Comparison of ENCODE assay signal across 17 cellular contexts in the genomic region with DNA sequence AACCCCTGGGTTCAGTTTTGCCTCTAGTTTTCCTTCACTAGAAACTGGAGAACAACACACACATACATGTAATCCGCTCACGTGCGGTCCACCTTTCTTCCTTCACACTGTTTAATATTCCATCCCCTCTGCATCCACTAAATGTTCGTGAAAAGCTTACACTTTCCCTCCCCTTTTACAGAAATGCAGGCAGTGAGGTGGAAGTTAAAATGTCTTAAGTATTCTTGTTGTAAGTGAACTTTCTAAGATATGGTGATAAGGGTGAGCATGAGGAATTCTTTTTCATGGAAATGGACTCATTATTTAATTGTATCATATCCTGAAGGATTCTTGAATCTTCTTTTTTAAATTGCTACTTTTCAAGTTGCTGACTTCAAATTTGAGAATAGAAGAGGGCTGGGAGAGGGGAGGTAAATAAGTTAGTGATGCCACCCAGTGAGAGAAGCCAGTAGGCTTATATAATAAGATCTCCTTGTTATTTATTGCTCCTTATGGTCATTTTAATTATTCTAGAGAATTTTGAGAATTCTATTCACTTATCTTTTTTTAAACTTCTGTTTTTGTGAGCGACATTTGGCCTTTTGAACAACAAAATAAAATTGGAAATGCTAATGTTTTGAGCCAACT.
A peak's percentile ranks its signal among the peaks of the same experiment; 100 is the strongest.
DNase-seq lines count a peak whose midpoint lies in the region; ATAC-seq and TF ChIP-seq lines count a peak whose summit lies in the region.
"Had no signal": no experiment of that assay in that cellular context is flagged by ENCODE, and none has a peak within 500 bp of the region (broad histone marks: within the 10 kb centered on the region; RNA-seq: fewer than 3 reads in every experiment).

No MANE protein-coding gene starts in this region.

- H3K36me3 Mint-ChIP-seq in nephron (ENCODE audit: low read depth): peaks cover 18% of the 10 kb centered on the region
- peaks cover 17% of the 10 kb centered on the region for H3K36me3 Mint-ChIP-seq in activated CD8-positive, alpha-beta memory T cell treated with anti-CD3 and anti-CD28 coated beads, Interleukin-2, amount 10 ng/mL, durations not matched to agents 7 days and 5 days
- peaks cover 13% of the 10 kb centered on the region for H3K36me3 Mint-ChIP-seq in activated naive CD4-positive, alpha-beta T cell treated with anti-CD3 and anti-CD28 coated beads, Interleukin-2, amount 10 ng/mL, durations not matched to agents 7 days and 5 days

- TF ChIP-seq CTCF in nephron (IDR thresholded peaks at IDR 0.05; ENCODE audit: unreplicated experiment in 3 of 3) (no peak), suprapubic skin (IDR thresholded peaks at IDR 0.05) (no peak)

- TF ChIP-seq POLR2A in suprapubic skin (IDR thresholded peaks at IDR 0.05): no peak

- H3K27ac ChIP-seq in BLaER1: no peak overlapping the region
- H3K27ac ChIP-seq in HUES48 (ENCODE audit: low read depth, low read length): peak overlapping the region; percentile 86
- H3K27ac ChIP-seq in ectodermal cell (ENCODE audit: insufficient read depth, low read depth, low read length, poor library complexity, severe bottlenecking): peak overlapping the region; percentile 78
- H3K27ac ChIP-seq in suprapubic skin: no peak overlapping the region
- H3K27ac ChIP-seq: PC-9 had no signal

- CTCF ChIA-PET in activated CD8-positive, alpha-beta memory T cell treated with anti-CD3 and anti-CD28 coated beads, Interleukin-2, amount 10 ng/mL, durations not matched to agents 7 days and 5 days (lab: Charles Lee): no interaction called here
- CTCF ChIA-PET in activated naive CD4-positive, alpha-beta T cell treated with anti-CD3 and anti-CD28 coated beads, Interleukin-2, amount 10 ng/mL, durations not matched to agents 7 days and 5 days (lab: Charles Lee): no interaction called here

- peak overlapping the region; percentile 48 to 57 (median 54) for H3K27ac Mint-ChIP-seq in nephron
- H3K27ac Mint-ChIP-seq in activated CD8-positive, alpha-beta memory T cell treated with anti-CD3 and anti-CD28 coated beads, Interleukin-2, amount 10 ng/mL, durations not matched to agents 7 days and 5 days: no peak overlapping the region
- no peak overlapping the region for H3K27ac Mint-ChIP-seq in activated naive CD4-positive, alpha-beta T cell treated with anti-CD3 and anti-CD28 coated beads, Interleukin-2, amount 10 ng/mL, durations not matched to agents 7 days and 5 days
- H3K27ac Mint-ChIP-seq: activated naive CD4-positive, alpha-beta T cell treated with anti-CD3 and anti-CD28 coated beads for 36 hours had no signal

- 0 out of 2 replicates have a peak overlapping the region, but pooled peaks have one; percentile 27 for H3K4me2 ChIP-seq in BLaER1
- H3K4me2 ChIP-seq: PC-9 had no signal

- H3K4me3 Mint-ChIP-seq in nephron: peak overlapping the region in 2 of 3 experiments; percentile 38 to 39
- no peak overlapping the region for H3K4me3 Mint-ChIP-seq in activated CD8-positive, alpha-beta memory T cell treated with anti-CD3 and anti-CD28 coated beads, Interleukin-2, amount 10 ng/mL, durations not matched to agents 7 days and 5 days
- no peak overlapping the region for H3K4me3 Mint-ChIP-seq in activated naive CD4-positive, alpha-beta T cell treated with anti-CD3 and anti-CD28 coated beads, Interleukin-2, amount 10 ng/mL, durations not matched to agents 7 days and 5 days
- H3K4me3 Mint-ChIP-seq: activated naive CD4-positive, alpha-beta T cell treated with anti-CD3 and anti-CD28 coated beads for 36 hours; central memory CD8-positive, alpha-beta T cell had no signal

- H3K4me1 Mint-ChIP-seq in nephron: peaks cover 41% of the 10 kb centered on the region
- H3K4me1 Mint-ChIP-seq in activated CD8-positive, alpha-beta memory T cell treated with anti-CD3 and anti-CD28 coated beads, Interleukin-2, amount 10 ng/mL, durations not matched to agents 7 days and 5 days: peaks cover 7% of the 10 kb centered on the region
- peaks cover 14% of the 10 kb centered on the region for H3K4me1 Mint-ChIP-seq in activated naive CD4-positive, alpha-beta T cell treated with anti-CD3 and anti-CD28 coated beads, Interleukin-2, amount 10 ng/mL, durations not matched to agents 7 days and 5 days

- no peaks in the 10 kb centered on the region for H3K27me3 Mint-ChIP-seq in nephron (ENCODE audit: low read depth)
- no peaks in the 10 kb centered on the region for H3K27me3 Mint-ChIP-seq in activated CD8-positive, alpha-beta memory T cell treated with anti-CD3 and anti-CD28 coated beads, Interleukin-2, amount 10 ng/mL, durations not matched to agents 7 days and 5 days
- no peaks in the 10 kb centered on the region for H3K27me3 Mint-ChIP-seq in activated naive CD4-positive, alpha-beta T cell treated with anti-CD3 and anti-CD28 coated beads, Interleukin-2, amount 10 ng/mL, durations not matched to agents 7 days and 5 days
- H3K27me3 Mint-ChIP-seq: central memory CD8-positive, alpha-beta T cell had no signal

- no peaks in the 10 kb centered on the region for H3K27me3 ChIP-seq in BLaER1
- H3K27me3 ChIP-seq in HUES48 (ENCODE audit: control insufficient read depth, insufficient read depth, low read length): no peaks in the 10 kb centered on the region
- no peaks in the 10 kb centered on the region for H3K27me3 ChIP-seq in ectodermal cell (ENCODE audit: control insufficient read depth, insufficient read depth, low read length, poor library complexity, severe bottlenecking)
- no peaks in the 10 kb centered on the region for H3K27me3 ChIP-seq in suprapubic skin

- peaks cover 38% of the 10 kb centered on the region for H3K4me1 ChIP-seq in BLaER1
- H3K4me1 ChIP-seq in HUES48 (ENCODE audit: control insufficient read depth, insufficient read depth, low read length): peaks cover 60% of the 10 kb centered on the region
- H3K4me1 ChIP-seq in ectodermal cell (ENCODE audit: control insufficient read depth, insufficient read depth, low read length): peaks cover 70% of the 10 kb centered on the region
- peaks cover 22% of the 10 kb centered on the region for H3K4me1 ChIP-seq in suprapubic skin

- H3K36me3 ChIP-seq in BLaER1: peaks cover 75% of the 10 kb centered on the region
- peaks cover 3% of the 10 kb centered on the region for H3K36me3 ChIP-seq in HUES48 (ENCODE audit: control insufficient read depth, insufficient read depth, low read length)
- H3K36me3 ChIP-seq in ectodermal cell (ENCODE audit: control insufficient read depth, insufficient read depth, low read length): peaks cover 3% of the 10 kb centered on the region
- no peaks in the 10 kb centered on the region for H3K36me3 ChIP-seq in suprapubic skin

- peaks cover 83% of the 10 kb centered on the region for H4K20me1 ChIP-seq in BLaER1

- WGBS in ectodermal cell, 2 experiments: 56 to 62% methylated on average over 4 to 5 of the region's 5 CpGs
- WGBS in suprapubic skin: 67% methylated on average over 5 of the region's 5 CpGs

- no peaks in the 10 kb centered on the region for H3K9me3 ChIP-seq in BLaER1
- H3K9me3 ChIP-seq in HUES48 (ENCODE audit: control insufficient read depth, insufficient read depth, low read length): no peaks in the 10 kb centered on the region
- H3K9me3 ChIP-seq in ectodermal cell (ENCODE audit: control insufficient read depth, low read length): no peaks in the 10 kb centered on the region
- no peaks in the 10 kb centered on the region for H3K9me3 ChIP-seq in suprapubic skin

- no peak for ATAC-seq in activated CD8-positive, alpha-beta memory T cell treated with anti-CD3 and anti-CD28 coated beads, Interleukin-2, amount 10 ng/mL, durations not matched to agents 7 days and 5 days

- H3K9ac ChIP-seq in BLaER1 (no peak overlapping the region), HUES48 (ENCODE audit: low read depth, low read length) (no peak overlapping the region)

- no peaks in the 10 kb centered on the region for H3K9me3 Mint-ChIP-seq in nephron
- H3K9me3 Mint-ChIP-seq in activated CD8-positive, alpha-beta memory T cell treated with anti-CD3 and anti-CD28 coated beads, Interleukin-2, amount 10 ng/mL, durations not matched to agents 7 days and 5 days (ENCODE audit: low read depth): no peaks in the 10 kb centered on the region
- no peaks in the 10 kb centered on the region for H3K9me3 Mint-ChIP-seq in activated naive CD4-positive, alpha-beta T cell treated with anti-CD3 and anti-CD28 coated beads, Interleukin-2, amount 10 ng/mL, durations not matched to agents 7 days and 5 days
- H3K9me3 Mint-ChIP-seq: activated naive CD4-positive, alpha-beta T cell treated with anti-CD3 and anti-CD28 coated beads for 36 hours; central memory CD8-positive, alpha-beta T cell had no signal

- no peak for TF ChIP-seq EP300 in suprapubic skin (IDR thresholded peaks at IDR 0.05)

- H3K4me3 ChIP-seq in BLaER1 (no peak overlapping the region), HUES48 (ENCODE audit: low read depth, low read length) (peak overlapping the region; percentile 22; the same call in 1 of the 2 replicates), ectodermal cell (ENCODE audit: insufficient read depth, low read depth, low read length) (no peak overlapping the region), suprapubic skin (no peak overlapping the region)
- H3K4me3 ChIP-seq: PC-9 had no signal

- DNase-seq in activated CD8-positive, alpha-beta memory T cell treated with anti-CD3 and anti-CD28 coated beads, Interleukin-2, amount 10 ng/mL, durations not matched to agents 7 days and 5 days: no peak
- no peak for DNase-seq in activated naive CD4-positive, alpha-beta T cell treated with anti-CD3 and anti-CD28 coated beads, Interleukin-2, amount 10 ng/mL, durations not matched to agents 7 days and 5 days
- DNase-seq in suprapubic skin (ENCODE audit: low spot score in 2 of 2) (no peak), NCI-H2196 treated with DMSO at 0.1 percent for 48 hours (lab: John Stamatoyannopoulos, UW; ENCODE audit: unreplicated experiment) (no peak)
- DNase-seq: activated naive CD4-positive, alpha-beta T cell treated with anti-CD3 and anti-CD28 coated beads for 36 hours; DMS153; HCEC 1CT; KG1; left cardiac atrium; NCI-H510A; PC-9; small intestine had no signal

Comparison
In these comparisons a context has a peak if more than half of its experiments do, and no peak if none do; other contexts are left out.
1. H3K27ac ChIP-seq: peak in HUES48 (single experiment) and ectodermal cell (single experiment); none in BLaER1 (single experiment) and suprapubic skin (single experiment).
2. H3K27ac Mint-ChIP-seq: peak in nephron (3 of 3); none in activated CD8-positive, alpha-beta memory T cell treated with anti-CD3 and anti-CD28 coated beads, Interleukin-2, amount 10 ng/mL, durations not matched to agents 7 days and 5 days (single experiment) and activated naive CD4-positive, alpha-beta T cell treated with anti-CD3 and anti-CD28 coated beads, Interleukin-2, amount 10 ng/mL, durations not matched to agents 7 days and 5 days (single experiment).
3. H3K4me3 Mint-ChIP-seq: peak in nephron (2 of 3); none in activated CD8-positive, alpha-beta memory T cell treated with anti-CD3 and anti-CD28 coated beads, Interleukin-2, amount 10 ng/mL, durations not matched to agents 7 days and 5 days (single experiment) and activated naive CD4-positive, alpha-beta T cell treated with anti-CD3 and anti-CD28 coated beads, Interleukin-2, amount 10 ng/mL, durations not matched to agents 7 days and 5 days (single experiment).